Comparison of ENCODE assay signal across 26 cellular contexts in genomic region chr2:85179541-85179940, GRCh38. TPM values are rescaled to one million over a fixed set of nuclear protein-coding genes. Genes with fewer than 3 reads are reported as not detected.
DNase-seq lines count a peak whose midpoint lies in the region; ATAC-seq, FAIRE-seq and TF ChIP-seq lines count a peak whose summit lies in the region.
"Had no signal": no experiment of that assay in that cellular context is flagged by ENCODE, and none has a peak within 500 bp of the region (broad histone marks: within the 10 kb centered on the region; RNA-seq: fewer than 3 reads in every experiment).

No MANE protein-coding gene starts in this region.

- H4K8ac ChIP-seq in H1 (ENCODE audit: extremely low read depth, insufficient read depth, low read length) (no peak overlapping the region), mesendoderm (ENCODE audit: low read depth, low read length) (no peak overlapping the region)

- no peak overlapping the region for H3K4me2 ChIP-seq in HepG2 (ENCODE audit: low read depth, low read length)
- H3K4me2 ChIP-seq in H1 (ENCODE audit: insufficient read depth in 1 of 2, low read depth in 2 of 2, low read length in 2 of 2), result peak overlapping the region; percentile 12 to 23
- no peak overlapping the region for H3K4me2 ChIP-seq in mesendoderm (ENCODE audit: low read length)
- H3K4me2 ChIP-seq: BLaER1 had no signal

- no peak overlapping the region for H3K14ac ChIP-seq in H1 (ENCODE audit: insufficient read length)

- H3K79me1 ChIP-seq in H1 (ENCODE audit: low read depth, low read length) (peaks cover 35% of the 10 kb centered on the region), mesendoderm (ENCODE audit: low read length) (peaks cover 2% of the 10 kb centered on the region)

- H3K23ac ChIP-seq in H1 (ENCODE audit: insufficient read length), result no peak overlapping the region
- H3K23ac ChIP-seq in mesendoderm (ENCODE audit: low read length), result no peak overlapping the region

- H2BK12ac ChIP-seq in H1 (ENCODE audit: low read depth, low read length), result 0 out of 2 replicates have a peak overlapping the region, but pooled peaks have one; percentile 71

- H3K9ac ChIP-seq in HepG2 (ENCODE audit: insufficient read depth, low read depth, low read length) (no peak overlapping the region), H1 (replicated peaks in 1 of 4; ENCODE audit: extremely low read depth in 1 of 4, low read depth in 3 of 4, low read length in 3 of 4) (no peak overlapping the region; a peak in 1 of 7 replicates), mesendoderm (ENCODE audit: low read length) (no peak overlapping the region)
- H3K9ac ChIP-seq: BLaER1 had no signal

- H2BK20ac ChIP-seq in H1 (ENCODE audit: low read length), result no peak overlapping the region

- H3K27ac ChIP-seq in HepG2 (ENCODE audit: extremely low read length, insufficient read depth, low read length), result no peak overlapping the region
- H3K27ac ChIP-seq in right lobe of liver, result no peak overlapping the region
- H3K27ac ChIP-seq in H1 (ENCODE audit: low read depth, low read length), result no peak overlapping the region
- H3K27ac ChIP-seq in mesendoderm (ENCODE audit: low read depth, low read length), result no peak overlapping the region
- no peak overlapping the region for H3K27ac ChIP-seq in vagina
- H3K27ac ChIP-seq: 22Rv1, BLaER1, body of pancreas, colonic mucosa, left ventricle myocardium inferior, VCaP had no signal

- WGBS in HepG2 (ENCODE audit: low lambda C conversion rate), result 30% methylated on average over 3 of the region's 3 CpGs
- WGBS in right lobe of liver (ENCODE audit: insufficient coverage, low coverage, low lambda C conversion rate, missing lambda C conversion rate), result 14% methylated on average over 1 of the region's 3 CpGs
- 62% methylated on average over 3 of the region's 3 CpGs; no CpG with 5 or more reads in 1 of the 2 experiments for WGBS in H1 (ENCODE audit: extremely low coverage in 1 of 2, insufficient coverage in 1 of 2, insufficient read length in 1 of 2, insufficient replicate concordance in 2 of 2, low coverage in 1 of 2, low lambda C conversion rate in 2 of 2, missing lambda C conversion rate in 1 of 2), 2 experiments
- WGBS in mesendoderm (ENCODE audit: extremely low coverage, insufficient coverage, low lambda C conversion rate), result no CpG with 5 or more reads among the region's 3 CpGs

- H2AK5ac ChIP-seq in H1 (ENCODE audit: low read depth, low read length) (0 out of 2 replicates have a peak overlapping the region, but pooled peaks have one; percentile 66), mesendoderm (ENCODE audit: low read length) (no peak overlapping the region)

- H3K9me3 ChIP-seq in HepG2 (ENCODE audit: low read length) (no peaks in the 10 kb centered on the region), right lobe of liver (no peaks in the 10 kb centered on the region), H1 (ENCODE audit: insufficient read depth in 2 of 2, low read depth in 1 of 2, low read length in 1 of 2) (no peaks in the 10 kb centered on the region), vagina (no peaks in the 10 kb centered on the region)
- H3K9me3 ChIP-seq: body of pancreas, colonic mucosa, left ventricle myocardium inferior had no signal

- no peaks in the 10 kb centered on the region for H3K79me2 ChIP-seq in HepG2 (ENCODE audit: insufficient read depth, low read length)
- peaks cover 25 to 98% of the 10 kb centered on the region in 2 experiments for H3K79me2 ChIP-seq in H1 (ENCODE audit: control insufficient read depth in 1 of 2, insufficient read depth in 2 of 2, low read length in 2 of 2)
- peaks cover 2% of the 10 kb centered on the region for H3K79me2 ChIP-seq in mesendoderm (ENCODE audit: control insufficient read depth, insufficient read depth, low read length)

- CTCF ChIA-PET in HepG2 (lab: Yijun Ruan, JAX; ENCODE audit: low intra/inter-chr PET ratio, low total read pairs), result no interaction called here
- CTCF ChIA-PET in H1 (lab: Charles Lee; ENCODE audit: partially characterized antibody), result interaction anchor here (0.6 to 15.2 kb wide), 16 partner anchors 9 to 120 kb away, joined by 3 to 218 read pairs (median 6); partner anchors contain the start of gene TCF7L1
- CTCF ChIA-PET in GM10248 (lab: Yijun Ruan, JAX), result interaction anchor here (0.7 to 1.3 kb wide), 3 partner anchors 9 to 121 kb away, joined by 3 read pairs; no protein-coding TSS in a partner anchor
- CTCF ChIA-PET in HEK293T (lab: Yijun Ruan, JAX), result interaction anchor here (0.7 to 1.5 kb wide), 4 partner anchors 13 to 121 kb away, joined by 3 to 4 read pairs (median 3); no protein-coding TSS in a partner anchor

- BruUV-seq in HepG2 (replicated peaks; lab: Mats Ljungman, UMichigan), result no TSS peak

- H3K18ac ChIP-seq in H1 (ENCODE audit: extremely low read depth, low read length), result no peak overlapping the region
- no peak overlapping the region for H3K18ac ChIP-seq in mesendoderm (ENCODE audit: low read length)

- no peak for FAIRE-seq in HepG2 (lab: Jason Lieb, UNC)
- no peak for FAIRE-seq in H1 (lab: Jason Lieb, UNC)
- FAIRE-seq: GM12892 had no signal

- no peaks in the 10 kb centered on the region for H3K23me2 ChIP-seq in H1 (ENCODE audit: low read depth, low read length)

- H3K4ac ChIP-seq in H1 (replicated peaks; ENCODE audit: insufficient read length, low read depth, low read length), result no peak overlapping the region
- no peak overlapping the region for H3K4ac ChIP-seq in mesendoderm (ENCODE audit: low read depth, low read length)

- H4K91ac ChIP-seq in H1 (replicated peaks; ENCODE audit: insufficient read length, low read length), result no peak overlapping the region

- TF ChIP-seq RAD21 in HepG2 (CRISPR knock-in tag; IDR thresholded peaks at IDR 0.05) (no peak), H1 (IDR thresholded peaks at IDR 0.05 in 1 of 2, conservative IDR thresholded peaks at IDR 0.05 in 1 of 2; ENCODE audit: low read depth in 2 of 2, low read length in 2 of 2) (no peak)

- H3K27me3 ChIP-seq in HepG2 (ENCODE audit: control insufficient read depth in 1 of 2, insufficient read depth in 2 of 2, low read length in 2 of 2) (peaks cover 5 to 64% of the 10 kb centered on the region in 2 experiments; a peak in 4 of 5 replicates), right lobe of liver (no peaks in the 10 kb centered on the region), H1 (replicated peaks in 1 of 4; ENCODE audit: control insufficient read depth in 3 of 4, extremely low read depth in 1 of 4, insufficient read depth in 3 of 4, low read length in 3 of 4) (no peaks in the 10 kb centered on the region), mesendoderm (ENCODE audit: insufficient read depth, low read length, poor library complexity) (no peaks in the 10 kb centered on the region), vagina (no peaks in the 10 kb centered on the region)
- H3K27me3 ChIP-seq: BLaER1, body of pancreas, colonic mucosa had no signal

- peaks cover 31% of the 10 kb centered on the region for H3K4me1 ChIP-seq in HepG2 (ENCODE audit: insufficient read depth, low read length)
- H3K4me1 ChIP-seq in right lobe of liver, result peaks cover 3 to 19% (median 9%) of the 10 kb centered on the region in 4 donors
- peaks cover 34 to 54% (median 35%) of the 10 kb centered on the region in 4 experiments for H3K4me1 ChIP-seq in H1 (replicated peaks in 1 of 4; ENCODE audit: control insufficient read depth in 3 of 4, insufficient read depth in 4 of 4, low read length in 3 of 4)
- peaks cover 24% of the 10 kb centered on the region for H3K4me1 ChIP-seq in mesendoderm (ENCODE audit: control insufficient read depth, low read depth, low read length)
- H3K4me1 ChIP-seq in vagina, result peaks cover 53% of the 10 kb centered on the region
- H3K4me1 ChIP-seq: colonic mucosa had no signal

- ATAC-seq in HepG2, result no peak
- ATAC-seq in right lobe of liver, result no peak
- ATAC-seq: activated T-helper 17 cell treated with anti-CD3 and anti-CD28 coated beads, Interleukin-2, amount 50 U/mL, for 72 hours; body of pancreas; SK-N-SH treated with all-trans-retinoic acid at 6 μM for 48 hours; stimulated activated naive CD8-positive, alpha-beta T cell treated with anti-CD3 and anti-CD28 coated beads, Interleukin-15, Interleukin-2, amounts not matched to agents 100 U/mL and 50 U/mL, for 24 hours had no signal

- peak overlapping the region; percentile 49; the same call in 1 of the 2 replicates for H2BK5ac ChIP-seq in H1 (ENCODE audit: low read depth, low read length)
- no peak overlapping the region for H2BK5ac ChIP-seq in mesendoderm (ENCODE audit: low read length)

- H4K5ac ChIP-seq in H1 (ENCODE audit: insufficient read length, low read depth, low read length) (no peak overlapping the region), mesendoderm (ENCODE audit: low read length) (no peak overlapping the region)

- POLR2A ChIA-PET in HepG2 (lab: Yijun Ruan, JAX), result no interaction called here
- POLR2A ChIA-PET in H1 (lab: Charles Lee; ENCODE audit: partially characterized antibody), result interaction anchor here (0.8 to 2.2 kb wide), 9 partner anchors 15 to 77 kb away, joined by 3 to 12 read pairs (median 6); no protein-coding TSS in a partner anchor
- POLR2A ChIA-PET in GM10248 (lab: Yijun Ruan, JAX), result no interaction called here
- POLR2A ChIA-PET in HEK293T (lab: Yijun Ruan, JAX), result no interaction called here

- H3K36me3 ChIP-seq in HepG2 (replicated peaks in 1 of 2; ENCODE audit: control insufficient read depth in 1 of 2, insufficient read depth in 2 of 2, low read length in 2 of 2), result no peaks in the 10 kb centered on the region
- H3K36me3 ChIP-seq in right lobe of liver, result no peaks in the 10 kb centered on the region
- no peaks in the 10 kb centered on the region for H3K36me3 ChIP-seq in H1 (ENCODE audit: control insufficient read depth in 2 of 4, insufficient read depth in 4 of 4, low read length in 3 of 4)
- no peaks in the 10 kb centered on the region for H3K36me3 ChIP-seq in mesendoderm (ENCODE audit: control insufficient read depth, insufficient read depth, low read length)
- no peaks in the 10 kb centered on the region for H3K36me3 ChIP-seq in vagina
- H3K36me3 ChIP-seq: BLaER1, colonic mucosa, left ventricle myocardium inferior had no signal

- intact Hi-C loops in HepG2 (cut with micrococcal nuclease; ENCODE audit: unreplicated experiment) (no loop called here), right lobe of liver (cut with DNase I) (no loop called here), vagina (cut with DNase I) (no loop called here)

- TF ChIP-seq POLR2A in HepG2 (IDR thresholded peaks at IDR 0.05; ENCODE audit: insufficient read depth in 1 of 2, low read depth in 2 of 2, low read length in 2 of 2) (no peak), right lobe of liver (IDR thresholded peaks at IDR 0.05) (no peak), H1 (IDR thresholded peaks at IDR 0.05; ENCODE audit: control extremely low read depth in 1 of 2, low read depth in 2 of 2, low read length in 2 of 2) (no peak), vagina (IDR thresholded peaks at IDR 0.05) (no peak)

- no peak overlapping the region for H3K4me3 ChIP-seq in HepG2 (replicated peaks in 1 of 3; ENCODE audit: insufficient read depth in 1 of 3, low read depth in 2 of 3, low read length in 3 of 3)
- H3K4me3 ChIP-seq in right lobe of liver, result no peak overlapping the region
- no peak overlapping the region for H3K4me3 ChIP-seq in H1 (ENCODE audit: extremely low read depth in 1 of 4, insufficient read depth in 2 of 4, low read depth in 3 of 4, low read length in 4 of 4)
- no peak overlapping the region for H3K4me3 ChIP-seq in mesendoderm (ENCODE audit: low read length)
- H3K4me3 ChIP-seq in vagina, result no peak overlapping the region
- H3K4me3 ChIP-seq: BLaER1, body of pancreas, colonic mucosa, left ventricle myocardium inferior had no signal

- no peak for DNase-seq in HepG2 (ENCODE audit: low spot score)
- no peak for DNase-seq in right lobe of liver
- DNase-seq in H1 (ENCODE audit: low read depth in 1 of 2, low spot score in 2 of 2), result no peak
- DNase-seq in mesendoderm, result peak; percentile 49
- DNase-seq in NCI-H1105 treated with DMSO at 0.1 percent for 48 hours (lab: John Stamatoyannopoulos, UW), result no peak
- no peak for DNase-seq in GM10248 (ENCODE audit: extremely low spot score)
- DNase-seq in vagina (ENCODE audit: extremely low spot score in 2 of 2), result no peak
- no peak for DNase-seq in HEK293T (ENCODE audit: extremely low spot score)
- DNase-seq: activated CD8-positive, alpha-beta memory T cell treated with anti-CD3 and anti-CD28 coated beads, Interleukin-2, amount 50 U/mL, for 4 hours; activated naive CD8-positive, alpha-beta T cell treated with anti-CD3 and anti-CD28 coated beads for 36 hours; body of pancreas; colonic mucosa; left ventricle myocardium inferior; NCI-H1694; NCI-H526 treated with DMSO at 0.1 percent for 48 hours; stimulated activated CD4-positive, alpha-beta T cell treated with anti-CD3 and anti-CD28 coated beads, Interleukin-4, amount 100 ng/mL, for 1 hour; stimulated activated naive CD8-positive, alpha-beta T cell treated with anti-CD3 and anti-CD28 coated beads, Interleukin-15, Interleukin-2, amounts not matched to agents 100 U/mL and 50 U/mL, for 24 hours had no signal

- peak overlapping the region; percentile 3 for H2BK120ac ChIP-seq in H1 (replicated peaks; ENCODE audit: low read depth, low read length)
- H2BK120ac ChIP-seq in mesendoderm (ENCODE audit: low read depth, low read length), result no peak overlapping the region

- H2AFZ ChIP-seq in HepG2 (ENCODE audit: low read length), result no peak overlapping the region
- no peak overlapping the region for H2AFZ ChIP-seq in H1 (ENCODE audit: low read length)

- H2BK15ac ChIP-seq in H1 (ENCODE audit: low read length), result no peak overlapping the region
- no peak overlapping the region for H2BK15ac ChIP-seq in mesendoderm (replicated peaks; ENCODE audit: low read depth)

- H3K56ac ChIP-seq in H1 (replicated peaks; ENCODE audit: insufficient read length, low read depth, low read length) (no peak overlapping the region), mesendoderm (ENCODE audit: low read length) (no peak overlapping the region)

- H4K20me1 ChIP-seq in HepG2 (ENCODE audit: insufficient read depth, low read length) (no peaks in the 10 kb centered on the region), H1 (replicated peaks in 1 of 2; ENCODE audit: control insufficient read depth in 1 of 2, insufficient read depth in 2 of 2, low read length in 2 of 2) (peaks cover 40 to 54% of the 10 kb centered on the region in 2 experiments)
- H4K20me1 ChIP-seq: BLaER1 had no signal

- TF ChIP-seq CTCF in HepG2 (CRISPR knock-in tag; IDR thresholded peaks at IDR 0.05) (no peak), right lobe of liver (IDR thresholded peaks at IDR 0.05) (no peak), H1 (IDR thresholded peaks at IDR 0.05; ENCODE audit: control extremely low read depth in 1 of 3, insufficient read depth in 1 of 3, low read depth in 1 of 3, low read length in 3 of 3) (no peak), GM10248 (IDR thresholded peaks at IDR 0.05; ENCODE audit: control extremely low read depth, extremely low read depth, low read depth, missing control alignments) (no peak), vagina (IDR thresholded peaks at IDR 0.05) (no peak)

- in situ Hi-C loops in HepG2 (cut with HindIII; ENCODE audit: extremely low pct_ligation_motif_present, low pct_unique_long_range_greater_than_20kb), result no loop called here

- no peak for TF ChIP-seq EP300 in HepG2 (IDR thresholded peaks at IDR 0.05; ENCODE audit: low read depth in 2 of 2, low read length in 2 of 2)
- no peak for TF ChIP-seq EP300 in HepG2 (CRISPR knock-in tag; IDR thresholded peaks at IDR 0.05; ENCODE audit: borderline replicate concordance)
- no peak for TF ChIP-seq EP300 in H1 (IDR thresholded peaks at IDR 0.05; ENCODE audit: borderline replicate concordance in 1 of 2, low read depth in 2 of 2, low read length in 2 of 2)

RNA-seq across cellular contexts. Expression of gene TCF7L1, which starts 46.3 kb away (rescaled TPM):
- 0.04 and 0.08 TPM in 2 replicates for total RNA-seq in HepG2 (2016; rRNA removed; fragmentation: Illumina TruSeq; extraction: Trizol)
- not detected in 2 replicates for total RNA-seq in HepG2 (2016; cell fraction: cytosol; rRNA removed; fragmentation: Illumina TruSeq; extraction: Trizol; ENCODE audit: low read depth)
- 0.04 and 0.07 TPM in 2 replicates for total RNA-seq in HepG2 (2016; cell fraction: insoluble cytoplasmic fraction; rRNA removed; fragmentation: Illumina TruSeq; extraction: Trizol)
- 0.06 and 0.07 TPM in 2 replicates for total RNA-seq in HepG2 (2016; cell fraction: membrane; rRNA removed; fragmentation: Illumina TruSeq; extraction: Trizol)
- not detected in 2 replicates for total RNA-seq in HepG2 (2016; cell fraction: nucleus; rRNA removed; fragmentation: Illumina TruSeq; extraction: Trizol)
- 0.15 and 0.24 TPM in 2 replicates for polyA plus RNA-seq in HepG2 (2011; rRNA removed)
- 0.09 and 0.12 TPM in 2 replicates for polyA plus RNA-seq in HepG2 (2011; cell fraction: cytosol; rRNA removed)
- polyA plus RNA-seq in HepG2 (2011; cell fraction: nucleus; rRNA removed), result 0.90 and 1.0 TPM in 2 replicates
- 2.6 and 2.7 TPM in 2 replicates for polyA plus RNA-seq in HepG2 (2012)
- polyA plus RNA-seq in HepG2 (2016; cell fraction: cytosol; fragmentation: Illumina TruSeq; extraction: Trizol; ENCODE audit: low read depth), result 0.12 and 0.14 TPM in 2 replicates
- polyA plus RNA-seq in HepG2 (2016; cell fraction: insoluble cytoplasmic fraction; fragmentation: Illumina TruSeq; extraction: Trizol; ENCODE audit: low read depth), result 0.46 and 0.48 TPM in 2 replicates
- 0.37 and 0.49 TPM in 2 replicates for polyA plus RNA-seq in HepG2 (2016; cell fraction: membrane; fragmentation: Illumina TruSeq; extraction: Trizol; ENCODE audit: low read depth)
- polyA plus RNA-seq in HepG2 (2016; cell fraction: nucleus; fragmentation: Illumina TruSeq; extraction: Trizol; ENCODE audit: insufficient read depth, low read depth), result 0.55 and 0.99 TPM in 2 replicates
- polyA minus RNA-seq in HepG2 (2011; rRNA and poly(A)+ RNA removed; ENCODE audit: low replicate concordance), result 0.05 and 0.28 TPM in 2 replicates
- not detected in 2 replicates for polyA minus RNA-seq in HepG2 (2011; cell fraction: cytosol; rRNA and poly(A)+ RNA removed)
- 0.13 and 0.25 TPM in 2 replicates for polyA minus RNA-seq in HepG2 (2011; cell fraction: nucleus; rRNA and poly(A)+ RNA removed)
- total RNA-seq in right lobe of liver, result 1 to 10 TPM; 1.2 to 8.8 (median 3.7) TPM
- total RNA-seq in H1 (2021; fragmentation: NEBNext Ultra II Directional; extraction: Animal tissue kit (Norgen Biotek cat#: 25700)), result 108 and 110 TPM in 2 replicates
- 27.5 and 49.5 TPM in 2 replicates for polyA plus RNA-seq in H1 (2011; rRNA removed)
- 11.0 TPM for polyA plus RNA-seq in H1 (2011; cell fraction: cytosol; rRNA removed)
- polyA plus RNA-seq in H1 (2011; cell fraction: nucleus; rRNA removed), result 53.7 TPM
- polyA plus RNA-seq in H1 (2012, experiment 1 of 2), result 117 to 131 TPM (median 126 TPM) in 4 replicates
- polyA plus RNA-seq in H1 (2012, experiment 2 of 2), result 142 TPM
- polyA plus RNA-seq in H1 (2013, experiment 1 of 2), result 141 TPM
- 141 TPM for polyA plus RNA-seq in H1 (2013, experiment 2 of 2)
- polyA minus RNA-seq in H1 (2011; rRNA and poly(A)+ RNA removed), result 15.5 and 22.8 TPM in 2 replicates
- polyA minus RNA-seq in H1 (2011; cell fraction: cytosol; rRNA and poly(A)+ RNA removed), result 31.3 TPM
- 52.8 TPM for polyA minus RNA-seq in H1 (2011; cell fraction: nucleus; rRNA and poly(A)+ RNA removed)
- 57.4 TPM for polyA plus RNA-seq in mesendoderm (2013, experiment 1 of 2)
- 61.2 TPM for polyA plus RNA-seq in mesendoderm (2013, experiment 2 of 2)
- total RNA-seq in vagina, result 8.3 TPM
- total RNA-seq: activated T-helper 17 cell treated with anti-CD3 and anti-CD28 coated beads, Interleukin-2, amount 50 U/mL, for 72 hours; mononuclear cell; RPMI7951; T-helper 2 cell treated with Interferon-gamma antibody and Interleukin-4, amounts not matched to agents 100 ng/mL and 5 ng/mL, for 36 hours had no signal

Comparison
In these comparisons a context has a peak if more than half of its experiments do, and no peak if none do; other contexts are left out.
1. H3K4me2 ChIP-seq: peak in H1 (2 of 2); none in HepG2 (single experiment) and mesendoderm (single experiment).
2. RNA of gene TCF7L1, which starts 46.3 kb away (total RNA-seq): 108 to 110 TPM in H1; 8.3 TPM in vagina (single experiment), 1.2 to 8.8 TPM in right lobe of liver and 0.04 to 0.08 TPM in HepG2; every median in the first group is over 10 times any median in the second.
3. Of the 41 proteins assayed by ChIP-seq in both HepG2 and H1: peak only in HepG2: none; only in H1: none; in both: MAFK; in neither: 40.